ENCODE assay signal across 3 cellular contexts in the genomic region with DNA sequence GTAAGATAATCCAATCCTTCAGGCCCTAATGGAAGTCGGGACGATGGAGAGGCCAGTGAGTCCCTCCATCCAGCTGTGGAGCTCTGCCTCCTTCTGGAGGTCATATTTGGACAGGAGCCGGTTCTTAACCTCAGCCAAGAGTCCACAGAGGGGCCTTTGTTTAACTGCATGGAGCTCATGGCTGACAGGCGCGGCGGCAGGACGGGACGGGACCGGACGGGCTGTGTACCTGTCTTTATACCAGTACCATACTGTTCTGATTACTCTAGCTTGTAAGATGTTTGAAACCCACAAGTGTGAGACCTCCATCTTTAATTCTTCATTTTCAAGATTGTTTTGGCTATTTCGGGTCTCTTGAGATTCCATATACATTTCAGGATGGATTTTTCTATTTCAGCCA. TPM values are rescaled to one million over a fixed set of nuclear protein-coding genes. Genes with fewer than 3 reads are reported as not detected.
"Had no signal": no experiment of that assay in that cellular context is flagged by ENCODE, and none has a peak within 500 bp of the region (broad histone marks: within the 10 kb centered on the region; RNA-seq: fewer than 3 reads in every experiment).

No MANE protein-coding gene starts in this region.

- DNase-seq: GDM1, GF-D8 had no signal

- H3K4me3 ChIP-seq: GM12878 had no signal

- ATAC-seq: GM12878 had no signal

RNA-seq across cellular contexts. Expression of gene SPATA19, which starts 20.2 kb away (rescaled TPM):
- polyA plus RNA-seq: GM12878 had no signal
